In the genomic region with DNA sequence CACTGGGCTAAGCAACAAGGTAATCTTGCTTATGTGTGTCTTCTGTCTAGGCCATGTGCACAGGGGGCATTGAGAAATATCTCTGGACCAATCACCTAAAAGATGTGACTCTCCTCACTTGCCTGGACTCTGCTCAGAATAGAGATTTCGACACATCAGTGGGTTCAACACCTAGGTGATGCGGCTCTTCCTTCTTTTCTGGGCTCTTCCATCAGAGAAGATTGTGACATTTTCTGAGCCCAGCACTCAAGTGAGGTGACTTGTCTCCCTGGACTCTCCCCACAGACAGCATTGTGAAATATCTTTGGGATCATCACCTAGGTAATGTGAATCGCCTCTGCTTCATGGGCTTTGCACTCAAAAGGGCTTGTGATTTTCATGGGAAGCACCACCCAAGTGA, we compare ENCODE assay signal across 28 cellular contexts.
"Had no signal": no experiment of that assay in that cellular context is flagged by ENCODE, and none has a peak within 500 bp of the region (broad histone marks: within the 10 kb centered on the region; RNA-seq: fewer than 3 reads in every experiment).

No MANE protein-coding gene starts in this region.

- H3K4me3 Mint-ChIP-seq: naive thymus-derived CD8-positive, alpha-beta T cell; natural killer cell treated with Interleukin-12 subunit alpha and Interleukin-12 subunit beta and Interleukin-15 and Interleukin-18, amount 100 ng/mL, for 72 hours; nephron progenitor cell; neural crest cell; stimulated activated effector memory CD8-positive, alpha-beta T cell treated with anti-CD3 and anti-CD28 coated beads, Interleukin-12 subunit alpha, Interleukin-12 subunit beta, amount 100 ng/mL, for 72 hours; stimulated activated naive B cell treated with anti-CD40 and anti-IgM and Interleukin-4, amounts not matched to agents 10 μg/mL and 1 μg/mL and 100 μg/mL, for 72 hours; stimulated activated naive CD8-positive, alpha-beta T cell treated with anti-CD3 and anti-CD28 coated beads, Interleukin-15, Interleukin-2, amounts not matched to agents 100 ng/mL and 50 ng/mL, for 24 hours; type B pancreatic cell had no signal

- H3K27ac Mint-ChIP-seq: naive thymus-derived CD8-positive, alpha-beta T cell; natural killer cell treated with Interleukin-12 subunit alpha and Interleukin-12 subunit beta and Interleukin-15 and Interleukin-18, amount 100 ng/mL, for 72 hours; nephron progenitor cell; stimulated activated effector memory CD8-positive, alpha-beta T cell treated with anti-CD3 and anti-CD28 coated beads, Interleukin-12 subunit alpha, Interleukin-12 subunit beta, amount 100 ng/mL, for 72 hours; stimulated activated naive B cell treated with anti-CD40 and anti-IgM and Interleukin-4, amounts not matched to agents 10 μg/mL and 1 μg/mL and 100 μg/mL, for 72 hours; stimulated activated naive CD8-positive, alpha-beta T cell treated with anti-CD3 and anti-CD28 coated beads, Interleukin-15, Interleukin-2, amounts not matched to agents 100 ng/mL and 50 ng/mL, for 24 hours; type B pancreatic cell had no signal

- H3K36me3 ChIP-seq: neutrophil, pancreas, prostate gland, right lobe of liver, sigmoid colon, stomach, tibial artery, transverse colon, upper lobe of right lung, uterus had no signal

- ATAC-seq: naive thymus-derived CD8-positive, alpha-beta T cell; natural killer cell treated with Interleukin-12 subunit alpha and Interleukin-12 subunit beta and Interleukin-15 and Interleukin-18, amount 100 ng/mL, for 72 hours; pancreas; right cardiac atrium; stimulated activated effector memory CD8-positive, alpha-beta T cell treated with anti-CD3 and anti-CD28 coated beads, Interleukin-12 subunit alpha, Interleukin-12 subunit beta, amount 100 ng/mL, for 72 hours; stimulated activated naive B cell treated with anti-CD40 and anti-IgM and Interleukin-4, amounts not matched to agents 10 μg/mL and 1 μg/mL and 100 μg/mL, for 72 hours; upper lobe of right lung had no signal

- H3K4me1 ChIP-seq: pancreas, prostate gland, right lobe of liver, sigmoid colon, stomach, testis, tibial artery, transverse colon, upper lobe of right lung, uterus had no signal

- H3K4me3 ChIP-seq: pancreas, prostate gland, right lobe of liver, sigmoid colon, stomach, testis, tibial artery, transverse colon, upper lobe of right lung, uterus had no signal

- H3K27me3 Mint-ChIP-seq: naive thymus-derived CD8-positive, alpha-beta T cell; natural killer cell treated with Interleukin-12 subunit alpha and Interleukin-12 subunit beta and Interleukin-15 and Interleukin-18, amount 100 ng/mL, for 72 hours; stimulated activated naive B cell treated with anti-CD40 and anti-IgM and Interleukin-4, amounts not matched to agents 10 μg/mL and 1 μg/mL and 100 μg/mL, for 72 hours; stimulated activated naive CD8-positive, alpha-beta T cell treated with anti-CD3 and anti-CD28 coated beads, Interleukin-15, Interleukin-2, amounts not matched to agents 100 ng/mL and 50 ng/mL, for 24 hours; type B pancreatic cell had no signal

- DNase-seq: naive thymus-derived CD8-positive, alpha-beta T cell; nephron progenitor cell; nucleus accumbens; pancreas; retina; right cardiac atrium; sigmoid colon; small intestine; stimulated activated CD4-positive, alpha-beta T cell treated with anti-CD3 and anti-CD28 coated beads, Interleukin-15, amount 100 ng/mL, for 24 hours; stimulated activated CD4-positive, alpha-beta T cell treated with anti-CD3 and anti-CD28 coated beads, Interleukin-2, amount 100 ng/mL, for 24 hours; stimulated activated CD4-positive, alpha-beta T cell treated with anti-CD3 and anti-CD28 coated beads, Interleukin-2, amount 100 ng/mL, for 48 hours; stimulated activated CD4-positive, alpha-beta T cell treated with anti-CD3 and anti-CD28 coated beads, Interleukin-4, amount 100 ng/mL, for 24 hours; stimulated activated naive B cell treated with anti-CD40 and anti-IgM and Interleukin-4, amounts not matched to agents 10 μg/mL and 1 μg/mL and 100 μg/mL, for 72 hours; stimulated activated naive CD4-positive, alpha-beta T cell treated with Interleukin-2 at 50 U/mL for 16 hours; stomach; testis; tibial artery; transverse colon; upper lobe of right lung; uterus had no signal

- H3K36me3 Mint-ChIP-seq: natural killer cell treated with Interleukin-12 subunit alpha and Interleukin-12 subunit beta and Interleukin-15 and Interleukin-18, amount 100 ng/mL, for 72 hours; stimulated activated effector memory CD8-positive, alpha-beta T cell treated with anti-CD3 and anti-CD28 coated beads, Interleukin-12 subunit alpha, Interleukin-12 subunit beta, amount 100 ng/mL, for 72 hours; stimulated activated naive B cell treated with anti-CD40 and anti-IgM and Interleukin-4, amounts not matched to agents 10 μg/mL and 1 μg/mL and 100 μg/mL, for 72 hours; type B pancreatic cell had no signal

- H3K4me1 Mint-ChIP-seq: naive thymus-derived CD8-positive, alpha-beta T cell; nephron progenitor cell; neural crest cell; stimulated activated effector memory CD8-positive, alpha-beta T cell treated with anti-CD3 and anti-CD28 coated beads, Interleukin-12 subunit alpha, Interleukin-12 subunit beta, amount 100 ng/mL, for 72 hours; stimulated activated naive B cell treated with anti-CD40 and anti-IgM and Interleukin-4, amounts not matched to agents 10 μg/mL and 1 μg/mL and 100 μg/mL, for 72 hours had no signal

- H3K27ac ChIP-seq: neutrophil, pancreas, prostate gland, right lobe of liver, sigmoid colon, stomach, testis, tibial artery, transverse colon, upper lobe of right lung, uterus had no signal

- H3K9me3 ChIP-seq: neutrophil, pancreas, prostate gland, right lobe of liver, testis, tibial artery, transverse colon, upper lobe of right lung, uterus had no signal

- H3K27me3 ChIP-seq: neutrophil, pancreas, right lobe of liver, sigmoid colon, stomach, testis, tibial artery, transverse colon, upper lobe of right lung, uterus had no signal
